ENCODE assay signal across 24 cellular contexts in genomic region chr12:1507308-1507707, GRCh38.
"Had no signal": no experiment of that assay in that cellular context is flagged by ENCODE, and none has a peak within 500 bp of the region (broad histone marks: within the 10 kb centered on the region; RNA-seq: fewer than 3 reads in every experiment).

No MANE protein-coding gene starts in this region.

- H3K27ac ChIP-seq: esophagus muscularis mucosa, foreskin keratinocyte, gastroesophageal sphincter, heart left ventricle, hepatocyte, left ventricle myocardium inferior, lower lobe of right lung, prostate gland, right atrium auricular region, stomach, thyroid gland had no signal

- H3K4me3 ChIP-seq: esophagus muscularis mucosa, gastroesophageal sphincter, heart left ventricle, hepatocyte, left ventricle myocardium inferior, lower lobe of right lung, mucosa of descending colon, prostate gland, right atrium auricular region, smooth muscle cell, stomach, thyroid gland had no signal

- DNase-seq: effector memory CD4-positive, alpha-beta T cell; foreskin keratinocyte; heart left ventricle; kidney glomerular epithelial cell; left colon; left ventricle myocardium inferior; lower lobe of right lung; mucosa of descending colon; naive B cell; stimulated activated CD4-positive, alpha-beta T cell treated with anti-CD3 and anti-CD28 coated beads, Interleukin-2, amount 100 ng/mL, for 24 hours; stimulated activated CD4-positive, alpha-beta T cell treated with anti-CD3 and anti-CD28 coated beads, Interleukin-4, amount 100 ng/mL, for 24 hours; stimulated activated naive CD4-positive, alpha-beta T cell treated with Interleukin-2 at 50 U/mL for 16 hours; stomach; thyroid gland; trophoblast cell had no signal

- ATAC-seq: foreskin keratinocyte; gastroesophageal sphincter; heart left ventricle; left colon; lower lobe of right lung; mucosa of descending colon; natural killer cell treated with Interleukin-12 subunit alpha and Interleukin-12 subunit beta and Interleukin-15 and Interleukin-18, amount 100 ng/mL, for 72 hours; sciatic nerve; stimulated activated effector memory CD8-positive, alpha-beta T cell treated with anti-CD3 and anti-CD28 coated beads, Interleukin-12 subunit alpha, Interleukin-12 subunit beta, amount 100 ng/mL, for 72 hours had no signal
